In genomic region chrX:13685126-13685763, GRCh38 we compare ENCODE assay signal across 19 cellular contexts. TPM values are rescaled to one million over a fixed set of nuclear protein-coding genes. Genes with fewer than 3 reads are reported as not detected.
DNase-seq lines count a peak whose midpoint lies in the region; ATAC-seq and TF ChIP-seq lines count a peak whose summit lies in the region.
"Had no signal": no experiment of that assay in that cellular context is flagged by ENCODE, and none has a peak within 500 bp of the region (broad histone marks: within the 10 kb centered on the region; RNA-seq: fewer than 3 reads in every experiment).

No MANE protein-coding gene starts in this region.

- no TSS peak for BruUV-seq in HCT116 (replicated peaks; lab: Mats Ljungman, UMichigan)

- no peak for TF ChIP-seq POLR2A in HCT116 (IDR thresholded peaks at IDR 0.05; ENCODE audit: borderline replicate concordance, extremely low read depth, insufficient read depth, insufficient read length)

- peaks cover 34% of the 10 kb centered on the region for H3K4me1 ChIP-seq in DOHH2 (ENCODE audit: control insufficient read depth, low read length)
- H3K4me1 ChIP-seq in HCT116 (ENCODE audit: control insufficient read depth in 1 of 2, insufficient read depth in 2 of 2, low read length in 2 of 2), result peaks cover under 1 to 25% of the 10 kb centered on the region in 2 experiments

- H3F3A ChIP-seq in DOHH2 (ENCODE audit: control insufficient read depth, insufficient read depth), result no peaks in the 10 kb centered on the region

- CTCF ChIA-PET in HCT116 (lab: Charles Lee), result no interaction called here

- TF ChIP-seq CTCF in DOHH2 (IDR thresholded peaks at IDR 0.05; ENCODE audit: low read depth, low read length, poor library complexity, severe bottlenecking), result no peak
- no peak for TF ChIP-seq CTCF in HCT116 (IDR thresholded peaks at IDR 0.05 in 2 of 3, conservative IDR thresholded peaks at IDR 0.05 in 1 of 3; ENCODE audit: borderline replicate concordance in 1 of 3, insufficient read depth in 1 of 3, low read depth in 2 of 3, low read length in 2 of 3)
- no peak for TF ChIP-seq CTCF in fibroblast of mammary gland (conservative IDR thresholded peaks at IDR 0.05; ENCODE audit: control insufficient read depth, insufficient read depth, low read depth, low read length)

- peak overlapping the region; percentile 54 for H3K27ac Mint-ChIP-seq in T-helper 17 cell
- H3K27ac Mint-ChIP-seq: activated T-helper 1 cell treated with anti-CD3 and anti-CD28 coated beads, Interleukin-12 subunit alpha, Interleukin-12 subunit beta, Interleukin-2, Interleukin-4 antibody, amounts not matched to agents 30 ng/mL and 10 ng/mL and 1 ng/mL, durations not matched to agents 14 hours and 24 hours and 36 hours; brain; CD14-positive monocyte had no signal

- RAD21 ChIA-PET in HCT116 (lab: Charles Lee; ENCODE audit: low non-redundant PET in 1 of 2, low total read pairs in 2 of 2, uncharacterized antibody in 2 of 2, unreplicated experiment in 2 of 2), result no interaction called here

- H3K4me1 Mint-ChIP-seq in T-helper 17 cell, result peaks cover 8% of the 10 kb centered on the region

- intact Hi-C loops in HCT116 (cut with micrococcal nuclease) (no loop called here), cardiac septum (cut with DNase I) (loop anchor here (5.0 kb wide), 1 partner anchor 33 kb away; the partner anchor contains the start of gene TCEANC)

- H3K9me2 ChIP-seq in DOHH2 (replicated peaks; ENCODE audit: control insufficient read depth, low read length), result no peaks in the 10 kb centered on the region
- H3K9me2 ChIP-seq in HCT116 (ENCODE audit: insufficient read depth), result no peaks in the 10 kb centered on the region

- DNase-seq in HCT116 (ENCODE audit: low read depth, low spot score), result no peak
- DNase-seq in T-helper 17 cell, result no peak
- DNase-seq in fibroblast of mammary gland (ENCODE audit: low read depth), result peak; percentile 42
- no peak for DNase-seq in NCI-H82 treated with DMSO at 0.1 percent for 48 hours (lab: John Stamatoyannopoulos, UW; ENCODE audit: unreplicated experiment)
- no peak for DNase-seq in cardiac septum (ENCODE audit: low spot score)
- no peak for DNase-seq in stimulated activated CD8-positive, alpha-beta memory T cell treated with anti-CD3 and anti-CD28 coated beads, Interleukin-4, amount 100 ng/mL, for 48 hours
- DNase-seq: activated CD4-positive, alpha-beta T cell treated with anti-CD3 and anti-CD28 coated beads for 4 hours; effector memory CD4-positive, alpha-beta T cell; mesendoderm; NCI-H446 treated with DMSO at 0.1 percent for 48 hours; stimulated activated CD4-positive, alpha-beta T cell treated with anti-CD3 and anti-CD28 coated beads, Interleukin-4, amount 100 ng/mL, for 24 hours; stomach had no signal

- no peak overlapping the region for H2AFZ ChIP-seq in HCT116 (ENCODE audit: low read depth, low read length, poor library complexity, severe bottlenecking)

- H4K20me1 ChIP-seq in DOHH2 (ENCODE audit: control insufficient read depth, insufficient read depth, low read depth, low read length) (no peaks in the 10 kb centered on the region), HCT116 (ENCODE audit: insufficient read depth) (no peaks in the 10 kb centered on the region)

- H3K9me3 ChIP-seq in DOHH2 (ENCODE audit: control insufficient read depth, insufficient read depth, low read length) (no peaks in the 10 kb centered on the region), HCT116 (ENCODE audit: control insufficient read depth in 1 of 2, insufficient read depth in 1 of 2, low read depth in 1 of 2, low read length in 2 of 2) (no peaks in the 10 kb centered on the region), T-helper 17 cell (ENCODE audit: control insufficient read depth, low read length, poor library complexity, severe bottlenecking) (no peaks in the 10 kb centered on the region)
- H3K9me3 ChIP-seq: neutrophil, stomach had no signal

- H3K36me3 Mint-ChIP-seq in T-helper 17 cell (ENCODE audit: low read depth), result no peaks in the 10 kb centered on the region
- H3K36me3 Mint-ChIP-seq: CD14-positive monocyte had no signal

- H3K27me3 ChIP-seq in DOHH2 (ENCODE audit: control insufficient read depth, low read length), result no peaks in the 10 kb centered on the region
- no peaks in the 10 kb centered on the region for H3K27me3 ChIP-seq in HCT116 (ENCODE audit: insufficient read depth, low read length)
- H3K27me3 ChIP-seq: neutrophil had no signal

- H3K4me3 ChIP-seq in DOHH2 (ENCODE audit: low read length) (no peak overlapping the region), HCT116 (replicated peaks in 1 of 2; ENCODE audit: low read depth in 1 of 2, low read length in 2 of 2) (no peak overlapping the region), fibroblast of mammary gland (ENCODE audit: control insufficient read depth, low read depth, low read length) (no peak overlapping the region)
- H3K4me3 ChIP-seq: stomach had no signal

- peak overlapping the region; percentile 28; the same call in 1 of the 2 replicates for H3K4me2 ChIP-seq in DOHH2 (ENCODE audit: low read length)
- H3K4me2 ChIP-seq in HCT116 (ENCODE audit: low read length), result peak overlapping the region; percentile 44

- no peak overlapping the region for H3K27ac ChIP-seq in DOHH2 (ENCODE audit: low read depth, low read length)
- H3K27ac ChIP-seq in HCT116 (ENCODE audit: low read depth, low read length), result no peak overlapping the region
- H3K27ac ChIP-seq: neutrophil, stomach had no signal

- peaks cover 18% of the 10 kb centered on the region for H3K79me2 ChIP-seq in DOHH2 (ENCODE audit: control insufficient read depth, low read length)
- H3K79me2 ChIP-seq in HCT116 (ENCODE audit: insufficient read depth, low read length), result peaks cover 11% of the 10 kb centered on the region

- ATAC-seq in HCT116 (no peak), T-helper 17 cell (no peak), HG03571 (IDR thresholded peaks at IDR 0.05; ENCODE audit: unreplicated experiment) (no peak)
- ATAC-seq: sciatic nerve had no signal

- TF ChIP-seq RAD21 in HCT116 (IDR thresholded peaks at IDR 0.05; ENCODE audit: low read depth), result no peak

- H3K27me3 Mint-ChIP-seq in T-helper 17 cell, result no peaks in the 10 kb centered on the region

- POLR2A ChIA-PET in HCT116 (lab: Charles Lee), result interaction anchor here (0.6 kb wide), 1 partner anchor 461 kb away, joined by 3 read pairs; no protein-coding TSS in a partner anchor

- H3K9ac ChIP-seq in HCT116 (ENCODE audit: low read length), result no peak overlapping the region

- H3K36me3 ChIP-seq in DOHH2 (ENCODE audit: control insufficient read depth, low read length), result no peaks in the 10 kb centered on the region; the same call in 1 of the 2 replicates
- no peaks in the 10 kb centered on the region for H3K36me3 ChIP-seq in HCT116 (ENCODE audit: control insufficient read depth in 1 of 2, insufficient read depth in 2 of 2, low read length in 2 of 2)
- H3K36me3 ChIP-seq: neutrophil, stomach had no signal

- no peak overlapping the region for H3K4me3 Mint-ChIP-seq in T-helper 17 cell
- H3K4me3 Mint-ChIP-seq: activated T-helper 1 cell treated with anti-CD3 and anti-CD28 coated beads, Interleukin-12 subunit alpha, Interleukin-12 subunit beta, Interleukin-2, Interleukin-4 antibody, amounts not matched to agents 30 ng/mL and 10 ng/mL and 1 ng/mL, durations not matched to agents 14 hours and 24 hours and 36 hours; CD14-positive monocyte had no signal

TF ChIP-seq in HCT116, 20 proteins besides CTCF, POLR2A, EP300 and RAD21:
- TF ChIP-seq FOSL1 (IDR thresholded peaks at IDR 0.05; ENCODE audit: low read depth), result peak; percentile 22; the same call in 1 of the 2 replicates
- TF ChIP-seq SRF (IDR thresholded peaks at IDR 0.05; ENCODE audit: low read depth), result no peak
- TF ChIP-seq REST (IDR thresholded peaks at IDR 0.05; ENCODE audit: low read depth), result no peak
- no peak for TF ChIP-seq TCF7L2 (IDR thresholded peaks at IDR 0.05; ENCODE audit: borderline replicate concordance, extremely low read depth, insufficient read depth, insufficient read length)
TF ChIP-seq in HCT116: peak in this region for 1.

RNA-seq across cellular contexts. Expression of gene RAB9A, which starts 3.7 kb away (rescaled TPM):
- 23.9 TPM for total RNA-seq in HCT116 (2021; ENCODE audit: unreplicated experiment)
- 12.3 and 16.0 TPM in 2 replicates for polyA plus RNA-seq in HCT116 (2012)
- 10 to 100 TPM; 21.8 to 34.0 TPM for total RNA-seq in T-helper 17 cell
- total RNA-seq in cardiac septum, result 28.2 TPM

RNA-seq across cellular contexts. Expression of gene TCEANC, which starts 32.3 kb away (rescaled TPM):
- total RNA-seq in HCT116 (2021; ENCODE audit: unreplicated experiment), result 1.2 TPM
- polyA plus RNA-seq in HCT116 (2012), result 0.14 and 0.48 TPM in 2 replicates
- total RNA-seq in T-helper 17 cell, result 1 to 10 TPM; 7.8 to 8.8 TPM
- 6.4 TPM for total RNA-seq in cardiac septum

RNA-seq across cellular contexts. Expression of gene TRAPPC2, which starts 49.2 kb away (rescaled TPM):
- 11.9 TPM for total RNA-seq in HCT116 (2021; ENCODE audit: unreplicated experiment)
- polyA plus RNA-seq in HCT116 (2012), result 6.1 and 6.8 TPM in 2 replicates
- 10 to 100 TPM; 31.9 to 35.8 TPM for total RNA-seq in T-helper 17 cell
- total RNA-seq in cardiac septum, result 9.9 TPM

RNA-seq across cellular contexts. Expression of gene OFD1, which starts 49.3 kb away (rescaled TPM):
- 18.0 TPM for total RNA-seq in HCT116 (2021; ENCODE audit: unreplicated experiment)
- 7.2 and 8.2 TPM in 2 replicates for polyA plus RNA-seq in HCT116 (2012)
- total RNA-seq in T-helper 17 cell, result 10 to 100 TPM; 54.7 to 72.1 TPM
- 12.8 TPM for total RNA-seq in cardiac septum
